8 cellular contexts compared by ENCODE assay signal in the genomic region with DNA sequence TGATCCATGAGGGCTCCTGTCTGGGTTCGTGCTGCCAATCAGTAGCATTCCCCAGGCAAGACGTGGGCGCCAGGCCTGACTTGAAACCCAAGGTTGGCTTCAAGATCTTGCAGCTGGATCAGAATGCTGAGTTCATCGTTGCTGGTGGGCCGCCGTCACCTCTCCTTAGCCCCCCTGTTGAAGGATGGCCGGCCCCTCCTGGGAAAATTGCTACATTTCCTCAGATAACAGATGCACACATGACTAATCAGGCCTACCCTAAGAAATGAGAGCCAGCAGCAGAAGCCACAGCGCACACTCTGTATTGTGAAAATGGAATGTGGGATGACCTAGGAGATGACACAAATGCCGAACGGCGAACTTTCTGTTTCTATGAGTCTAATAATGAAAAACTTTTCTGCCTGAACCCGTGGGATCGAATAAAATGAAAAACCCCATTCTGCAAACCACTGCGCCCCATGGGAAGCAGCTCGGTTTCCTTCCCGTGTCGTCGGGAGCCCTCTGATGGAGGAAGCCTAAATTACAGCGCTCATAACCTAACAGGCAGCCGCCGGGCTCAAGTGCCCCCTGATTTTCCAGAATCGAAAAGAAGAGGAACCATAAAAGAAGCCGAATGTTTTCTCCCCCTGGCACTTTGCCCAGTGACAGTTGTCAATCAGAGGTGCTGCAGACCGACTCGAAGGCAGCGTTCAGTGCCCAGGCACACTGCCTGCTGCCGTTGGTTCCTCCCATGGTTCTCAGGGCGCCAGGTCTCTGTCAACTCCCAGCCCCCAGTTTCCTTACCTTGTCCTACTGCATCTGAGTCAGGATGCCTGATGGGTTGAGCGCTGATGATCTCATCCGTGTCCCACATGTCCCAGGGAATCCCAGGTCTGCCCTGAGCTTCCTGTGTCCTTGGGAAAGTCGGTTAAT. TPM values are rescaled to one million over a fixed set of nuclear protein-coding genes. Genes with fewer than 3 reads are reported as not detected.
DNase-seq lines count a peak whose midpoint lies in the region; ATAC-seq, FAIRE-seq and TF ChIP-seq lines count a peak whose summit lies in the region.

No MANE protein-coding gene starts in this region.

- H3K4me1 Mint-ChIP-seq in osteocyte (ENCODE audit: unreplicated experiment), result peaks cover 11% of the 10 kb centered on the region

- H3K4me3 ChIP-seq in Panc1 (ENCODE audit: low read depth in 2 of 2, low read length in 2 of 2) (peak overlapping the region in 1 of 2 experiments; percentile 15; a peak in 1 of 4 replicates), foreskin fibroblast (ENCODE audit: low read depth in 1 of 2, low read length in 2 of 2) (no peak overlapping the region), testis (peak overlapping the region in 1 of 2 donors; percentile 17)

- H3K27ac Mint-ChIP-seq in osteocyte (ENCODE audit: unreplicated experiment), result no peak overlapping the region

- H3K4me3 Mint-ChIP-seq in osteocyte (ENCODE audit: unreplicated experiment), result no peak overlapping the region

- in situ Hi-C loops in Panc1 (cut with HindIII; ENCODE audit: low pct_unique_long_range_greater_than_20kb, low sequenced_read_pairs), result no loop called here

- peak; percentile 87 for FAIRE-seq in G401.6 (lab: Jason Lieb, UNC)

- H3K27me3 Mint-ChIP-seq in osteocyte (ENCODE audit: unreplicated experiment), result peaks cover 53% of the 10 kb centered on the region

- ATAC-seq in HG03432 (IDR thresholded peaks at IDR 0.05; ENCODE audit: unreplicated experiment) (peak; percentile 59), Panc1 (peak; percentile 78)

- no peaks in the 10 kb centered on the region for H3K27me3 ChIP-seq in Panc1 (ENCODE audit: control insufficient read depth, insufficient read depth, low read length)
- no peaks in the 10 kb centered on the region for H3K27me3 ChIP-seq in testis

- POLR2A ChIA-PET in Panc1 (lab: Charles Lee), result no interaction called here

- H3K36me3 ChIP-seq in Panc1 (ENCODE audit: control insufficient read depth, insufficient read depth, low read length) (no peaks in the 10 kb centered on the region), testis (ENCODE audit: low read depth, missing control alignments) (no peaks in the 10 kb centered on the region)

- no peaks in the 10 kb centered on the region for H3K36me3 Mint-ChIP-seq in osteocyte (ENCODE audit: unreplicated experiment)

- TF ChIP-seq CTCF in Panc1 (IDR thresholded peaks at IDR 0.05), result peak; percentile 93
- peak; percentile 75 for TF ChIP-seq CTCF in foreskin fibroblast (IDR thresholded peaks at IDR 0.05; ENCODE audit: low read depth, low read length)
- TF ChIP-seq CTCF in osteocyte (IDR thresholded peaks at IDR 0.05), result peak; percentile 88
- TF ChIP-seq CTCF in testis (IDR thresholded peaks at IDR 0.05), result peak in 2 of 3 experiments; percentile 71 to 81

- H3K9me3 Mint-ChIP-seq in osteocyte (ENCODE audit: unreplicated experiment), result no peaks in the 10 kb centered on the region

- CTCF ChIA-PET in Panc1 (lab: Charles Lee), result interaction anchor here (0.5 to 2.6 kb wide), 6 partner anchors 15 to 86 kb away, joined by 3 to 28 read pairs (median 4); no protein-coding TSS in a partner anchor

- intact Hi-C loops in Panc1 (cut with micrococcal nuclease; ENCODE audit: unreplicated experiment), result loop anchor here (2.0 to 5.0 kb wide), 3 partner anchors 54 to 86 kb away; a partner anchor contains a TSS
- intact Hi-C loops in testis (cut with DNase I; ENCODE audit: low total_unique reads), result loop anchor here (5.0 kb wide), 1 partner anchor 84 kb away; no protein-coding TSS in a partner anchor

- TF ChIP-seq POLR2A in testis (IDR thresholded peaks at IDR 0.05), result no peak

- no peak for DNase-seq in Panc1 (ENCODE audit: low read depth, low spot score)
- peak; percentile 20 for DNase-seq in activated T-helper 1 cell treated with Interleukin-2 at 50 U/mL for 16 hours (ENCODE audit: low read depth)
- peak; percentile 75 to 83 for DNase-seq in foreskin fibroblast
- no peak for DNase-seq in osteocyte (ENCODE audit: extremely low spot score, unreplicated experiment)
- peak; percentile 82 for DNase-seq in testis
- DNase-seq in OCI-M2 (lab: John Stamatoyannopoulos, UW; ENCODE audit: unreplicated experiment), result no peak

- no TSS peak for BruUV-seq in Panc1 (replicated peaks; lab: Mats Ljungman, UMichigan)

- H3K27ac ChIP-seq in Panc1 (ENCODE audit: low read length) (no peak overlapping the region; the same call in 1 of the 2 replicates), testis (peak overlapping the region; percentile 64 to 79)

- WGBS in testis, 2 donors, result 33 to 37% methylated on average over 31 of the region's 31 CpGs

- no peaks in the 10 kb centered on the region for H3K9me3 ChIP-seq in Panc1 (ENCODE audit: control insufficient read depth, insufficient read depth, low read depth, low read length)
- H3K9me3 ChIP-seq in testis, result no peaks in the 10 kb centered on the region

- H3K4me1 ChIP-seq in Panc1 (ENCODE audit: control insufficient read depth, insufficient read depth, low read length), result peaks cover 16% of the 10 kb centered on the region
- H3K4me1 ChIP-seq in testis, result peaks cover 32% of the 10 kb centered on the region

RNA-seq across cellular contexts. Expression of a gene that starts 38.2 kb away (rescaled TPM):
- total RNA-seq in Panc1 (2021; ENCODE audit: unreplicated experiment) (23.5 TPM), osteocyte (48.4 and 52.4 TPM in 2 replicates), testis (10 to 100 TPM; 55.0 to 67.8 TPM)
- polyA plus RNA-seq in Panc1 (2012; ENCODE audit: insufficient read length), result 17.7 TPM
- polyA plus RNA-seq in testis (ENCODE audit: insufficient read depth, low read depth, low replicate concordance), result 23.8 TPM

Comparison
In these comparisons a context has a peak if more than half of its experiments do, and no peak if none do; other contexts are left out.
1. DNase-seq: peak in activated T-helper 1 cell treated with Interleukin-2 at 50 U/mL for 16 hours (single experiment), foreskin fibroblast (2 of 2) and testis (single experiment); none in Panc1 (single experiment), osteocyte (single experiment) and OCI-M2 (single experiment).
2. Peak in every context shown above with its lines, with median percentiles within 50 percentile points of each other: CTCF ChIP-seq.